ENCODE assay signal across 2 cellular contexts in the genomic region with DNA sequence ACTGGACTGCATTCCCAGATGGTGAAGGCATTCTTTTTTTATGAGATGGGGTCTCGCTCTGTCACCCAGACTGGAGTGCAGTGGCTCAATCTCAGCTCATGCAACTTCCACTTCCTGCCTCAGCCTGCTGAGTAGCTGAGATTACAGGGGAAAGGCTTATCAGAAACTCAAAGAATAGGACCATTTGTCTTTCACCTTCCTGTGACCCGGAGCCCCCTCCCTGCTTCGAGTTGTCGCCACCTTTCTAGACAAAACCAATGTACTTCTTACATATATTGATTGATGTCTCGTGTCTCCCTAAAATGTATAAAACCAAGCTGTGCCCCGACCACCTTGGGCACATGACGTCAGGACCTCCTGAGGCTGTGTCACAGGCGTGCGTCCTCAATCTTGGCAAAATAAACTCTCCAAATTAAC.
A peak's percentile ranks its signal among the peaks of the same experiment; 100 is the strongest.
TF ChIP-seq lines count a peak whose summit lies in the region.

No MANE protein-coding gene starts in this region.

TF ChIP-seq in HepG2, 621 proteins besides CTCF, POLR2A, EP300 and RAD21:
- TF ChIP-seq CREB1 (IDR thresholded peaks at IDR 0.05) (peak; percentile 82), CREB1 (CRISPR knock-in tag; IDR thresholded peaks at IDR 0.05) (no peak), ZNF737 (CRISPR knock-in tag; IDR thresholded peaks at IDR 0.05; ENCODE audit: borderline replicate concordance) (no peak), ZNF574 (CRISPR knock-in tag; IDR thresholded peaks at IDR 0.05) (no peak), BCLAF1 (IDR thresholded peaks at IDR 0.05) (no peak), ZFP82 (CRISPR knock-in tag; IDR thresholded peaks at IDR 0.05; ENCODE audit: borderline replicate concordance) (no peak), ZNF260 (CRISPR knock-in tag; IDR thresholded peaks at IDR 0.05; ENCODE audit: borderline replicate concordance, low read depth) (no peak), TEAD2 (CRISPR knock-in tag; IDR thresholded peaks at IDR 0.05) (no peak)

TF ChIP-seq in SK-N-SH treated with all-trans-retinoic acid at 6 μM for 48 hours, 23 proteins besides CTCF, POLR2A, EP300 and RAD21:
- TF ChIP-seq ESRRG (CRISPR knock-in tag; IDR thresholded peaks at IDR 0.05): no peak
- no peak for TF ChIP-seq RARB (CRISPR knock-in tag; IDR thresholded peaks at IDR 0.05)
- TF ChIP-seq ZNF70 (CRISPR knock-in tag; IDR thresholded peaks at IDR 0.05): no peak
- TF ChIP-seq CSDC2 (CRISPR knock-in tag; IDR thresholded peaks at IDR 0.05): no peak
- TF ChIP-seq TCF4 (CRISPR knock-in tag; IDR thresholded peaks at IDR 0.05; ENCODE audit: borderline replicate concordance): no peak
- TF ChIP-seq ISL1 (CRISPR knock-in tag; IDR thresholded peaks at IDR 0.05): no peak
- TF ChIP-seq BACH2 (CRISPR knock-in tag; IDR thresholded peaks at IDR 0.05; ENCODE audit: borderline replicate concordance): no peak
- TF ChIP-seq TSHZ2 (CRISPR knock-in tag; IDR thresholded peaks at IDR 0.05): no peak
- no peak for TF ChIP-seq PPARA (CRISPR knock-in tag; IDR thresholded peaks at IDR 0.05; ENCODE audit: borderline replicate concordance)
- TF ChIP-seq ZC3H10 (CRISPR knock-in tag; IDR thresholded peaks at IDR 0.05): no peak
- TF ChIP-seq SNAI2 (CRISPR knock-in tag; IDR thresholded peaks at IDR 0.05): no peak
- TF ChIP-seq POU6F1 (CRISPR knock-in tag; IDR thresholded peaks at IDR 0.05; ENCODE audit: borderline replicate concordance, low read depth): no peak
